23 cellular contexts compared by ENCODE assay signal in genomic region chr11:123178166-123178565, GRCh38. TPM values are rescaled to one million over a fixed set of nuclear protein-coding genes. Genes with fewer than 3 reads are reported as not detected.
"Had no signal": no experiment of that assay in that cellular context is flagged by ENCODE, and none has a peak within 500 bp of the region (broad histone marks: within the 10 kb centered on the region; RNA-seq: fewer than 3 reads in every experiment).

No MANE protein-coding gene starts in this region.

- H3K9me3 ChIP-seq: neutrophil, right atrium auricular region, suprapubic skin, thyroid gland had no signal

- H3K4me3 Mint-ChIP-seq: naive B cell, type B pancreatic cell had no signal

- H3K4me1 Mint-ChIP-seq: naive B cell had no signal

- H3K36me3 ChIP-seq: neutrophil, right atrium auricular region, suprapubic skin, thyroid gland had no signal

- H3K36me3 Mint-ChIP-seq: naive B cell had no signal

- H3K27ac ChIP-seq: dorsolateral prefrontal cortex, hepatocyte, neutrophil, right atrium auricular region, suprapubic skin, thyroid gland had no signal

- H3K4me3 ChIP-seq: dorsolateral prefrontal cortex, hepatocyte, lung, right atrium auricular region, suprapubic skin, thyroid gland had no signal

- H3K4me2 ChIP-seq: hepatocyte had no signal

- H3K4me1 ChIP-seq: thyroid gland had no signal

- DNase-seq: cortex of kidney; dorsolateral prefrontal cortex; effector CD8-positive, alpha-beta T cell; foreskin fibroblast; head of caudate nucleus; kidney; left colon; left ventricle myocardium superior; mesendoderm; naive B cell; posterior cingulate gyrus; small intestine; stimulated activated CD4-positive, alpha-beta T cell treated with anti-CD3 and anti-CD28 coated beads, Interleukin-12 subunit alpha, Interleukin-12 subunit beta, amount 100 ng/mL, for 4 hours; stimulated activated CD4-positive, alpha-beta T cell treated with anti-CD3 and anti-CD28 coated beads, Interleukin-2, amount 100 ng/mL, for 48 hours; stimulated activated naive CD4-positive, alpha-beta T cell treated with Interleukin-2 at 50 U/mL for 16 hours; thyroid gland had no signal

- H3K27me3 ChIP-seq: hepatocyte, right atrium auricular region, suprapubic skin, thyroid gland had no signal

- H3K27ac Mint-ChIP-seq: naive B cell, type B pancreatic cell had no signal

- H2AFZ ChIP-seq: hepatocyte had no signal

RNA-seq across cellular contexts. Expression of gene CLMP, which starts 16.9 kb away (rescaled TPM):
- polyA plus RNA-seq: neural cell had no signal
